Comparison of ENCODE assay signal across 9 cellular contexts in the genomic region with DNA sequence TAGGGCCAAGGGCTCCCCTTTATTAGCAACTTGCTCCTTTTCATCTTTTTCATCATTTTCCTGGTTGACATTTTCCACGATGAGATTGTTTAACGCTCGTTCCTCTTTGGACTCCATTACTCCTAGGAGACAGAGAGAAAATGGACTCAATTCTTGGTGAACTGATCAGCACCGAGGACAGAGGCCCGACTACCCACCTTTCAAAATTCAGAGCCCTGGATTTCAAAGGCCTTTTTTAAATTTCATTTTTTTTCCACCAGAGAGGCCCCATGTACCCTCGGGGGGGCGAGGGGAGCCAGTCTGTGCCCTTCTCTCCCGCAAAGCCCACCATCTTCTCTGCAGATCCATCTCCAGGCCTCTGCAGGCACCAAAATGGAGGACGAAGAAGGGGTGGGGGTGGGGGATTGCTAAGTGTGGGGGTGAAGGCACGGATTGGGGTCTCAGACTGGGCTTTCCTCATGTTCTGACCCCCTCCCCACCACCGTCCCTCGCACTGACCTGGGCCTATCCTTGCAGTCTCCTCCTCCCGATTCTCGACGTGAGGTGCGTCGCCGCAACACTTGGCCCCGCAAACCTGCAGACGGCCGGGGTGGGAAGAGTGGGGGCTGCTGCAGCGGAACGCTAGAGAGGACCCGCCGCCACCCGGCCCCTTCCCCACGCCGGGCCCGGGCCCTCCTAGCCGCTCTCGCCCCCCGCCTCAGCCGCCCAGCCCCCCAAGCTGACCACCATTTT. TPM values are rescaled to one million over a fixed set of nuclear protein-coding genes. Genes with fewer than 3 reads are reported as not detected.
DNase-seq lines count a peak whose midpoint lies in the region; ATAC-seq and TF ChIP-seq lines count a peak whose summit lies in the region.
"Had no signal": no experiment of that assay in that cellular context is flagged by ENCODE, and none has a peak within 500 bp of the region (broad histone marks: within the 10 kb centered on the region; RNA-seq: fewer than 3 reads in every experiment).

No MANE protein-coding gene starts in this region.

- intact Hi-C loops in gastrocnemius medialis (cut with DNase I; ENCODE audit: low total_unique reads): no loop called here

- H3K4me2 ChIP-seq in GM23248 (ENCODE audit: unreplicated experiment) (peak overlapping the region; percentile 61), SK-N-SH (peak overlapping the region; percentile 68; the same call in 1 of the 2 replicates)

- H3K79me2 ChIP-seq in GM23248 (ENCODE audit: insufficient read depth): no peaks in the 10 kb centered on the region
- H3K79me2 ChIP-seq in SK-N-SH (ENCODE audit: insufficient read depth): no peaks in the 10 kb centered on the region

- no peaks in the 10 kb centered on the region for H3K36me3 ChIP-seq in GM23248 (ENCODE audit: low read depth)
- H3K36me3 ChIP-seq in SK-N-SH (replicated peaks in 1 of 2; ENCODE audit: control insufficient read depth in 1 of 2, insufficient read depth in 2 of 2, low read length in 1 of 2): no peaks in the 10 kb centered on the region
- no peaks in the 10 kb centered on the region for H3K36me3 ChIP-seq in gastroesophageal sphincter
- H3K36me3 ChIP-seq in gastrocnemius medialis: no peaks in the 10 kb centered on the region

- no peaks in the 10 kb centered on the region for H3F3A ChIP-seq in GM23248 (ENCODE audit: insufficient read depth)
- H3F3A ChIP-seq in SK-N-SH (replicated peaks; ENCODE audit: insufficient read depth): no peaks in the 10 kb centered on the region

- no peak for ATAC-seq in gastroesophageal sphincter
- ATAC-seq in gastrocnemius medialis: no peak
- ATAC-seq in GM18511 (IDR thresholded peaks at IDR 0.05; ENCODE audit: unreplicated experiment): no peak
- no peak for ATAC-seq in GM21737 (IDR thresholded peaks at IDR 0.05; ENCODE audit: unreplicated experiment)
- ATAC-seq in GM18498 (IDR thresholded peaks at IDR 0.05; ENCODE audit: unreplicated experiment): no peak

- no peaks in the 10 kb centered on the region for H3K4me1 ChIP-seq in GM23248 (ENCODE audit: insufficient read depth)
- peaks cover 0 to 3% of the 10 kb centered on the region in 2 experiments; a peak in 1 of 4 replicates for H3K4me1 ChIP-seq in SK-N-SH (ENCODE audit: control insufficient read depth in 1 of 2, insufficient read depth in 2 of 2, low read depth in 1 of 2, low read length in 1 of 2)
- H3K4me1 ChIP-seq in gastroesophageal sphincter: peaks cover 0 to 11% (median 0%) of the 10 kb centered on the region in 3 donors
- H3K4me1 ChIP-seq in gastrocnemius medialis: no peaks in the 10 kb centered on the region

- POLR2A ChIA-PET in SK-N-SH (lab: Yijun Ruan, JAX): interaction anchor here (0.6 to 2.0 kb wide), 4 partner anchors 20 to 95 kb away, joined by 3 to 6 read pairs (median 3); partner anchors contain the start of genes BEX3, TCEAL7 and TCEAL9

- TF ChIP-seq RAD21 in SK-N-SH (IDR thresholded peaks at IDR 0.05; ENCODE audit: low read length): no peak

- no peaks in the 10 kb centered on the region for H3K9me3 ChIP-seq in GM23248 (ENCODE audit: low read depth)
- H3K9me3 ChIP-seq in SK-N-SH: no peaks in the 10 kb centered on the region
- H3K9me3 ChIP-seq in gastroesophageal sphincter: no peaks in the 10 kb centered on the region
- H3K9me3 ChIP-seq in gastrocnemius medialis: no peaks in the 10 kb centered on the region

- peak overlapping the region; percentile 62; the same call in 1 of the 2 replicates for H2AFZ ChIP-seq in GM23248
- peak overlapping the region; percentile 71; the same call in 1 of the 2 replicates for H2AFZ ChIP-seq in SK-N-SH (ENCODE audit: low read depth)

- H3K4me3 ChIP-seq in GM23248: peak overlapping the region; percentile 52; the same call in 1 of the 2 replicates
- H3K4me3 ChIP-seq in SK-N-SH (ENCODE audit: low read depth in 2 of 2, low read length in 1 of 2): peak overlapping the region; percentile 57 to 62
- peak overlapping the region; percentile 8 to 59 for H3K4me3 ChIP-seq in gastroesophageal sphincter
- H3K4me3 ChIP-seq in gastrocnemius medialis: peak overlapping the region; percentile 37 to 51 (median 44)

- no peak for DNase-seq in GM23248
- DNase-seq in SK-N-SH: peak; percentile 56
- DNase-seq in gastrocnemius medialis: no peak
- DNase-seq in GM20000 (ENCODE audit: low spot score): no peak

- 29 to 55% methylated on average over 5 to 19 of the region's 33 CpGs for WGBS in GM23248 (ENCODE audit: low coverage in 1 of 2, low lambda C conversion rate in 2 of 2, missing lambda C conversion rate in 2 of 2), 2 experiments
- 38% methylated on average over 14 of the region's 33 CpGs for WGBS in SK-N-SH (ENCODE audit: low lambda C conversion rate)
- WGBS in gastroesophageal sphincter (ENCODE audit: low coverage in 1 of 2), 2 donors: 68 to 83% methylated on average over 1 to 6 of the region's 33 CpGs

- no peaks in the 10 kb centered on the region for H4K20me1 ChIP-seq in GM23248 (ENCODE audit: insufficient read depth)
- no peaks in the 10 kb centered on the region for H4K20me1 ChIP-seq in SK-N-SH (ENCODE audit: insufficient read depth)

- H3K27me3 ChIP-seq in GM23248 (replicated peaks; ENCODE audit: insufficient read depth): no peaks in the 10 kb centered on the region
- peaks cover 4% of the 10 kb centered on the region for H3K27me3 ChIP-seq in SK-N-SH (ENCODE audit: insufficient read depth)
- H3K27me3 ChIP-seq in gastroesophageal sphincter: peaks cover 11% of the 10 kb centered on the region
- H3K27me3 ChIP-seq in gastrocnemius medialis: peaks cover 0 to 24% (median 0%) of the 10 kb centered on the region in 3 donors

- CTCF ChIA-PET in SK-N-SH (lab: Yijun Ruan, JAX): no interaction called here

- in situ Hi-C loops in GM23248 (cut with MboI): no loop called here
- in situ Hi-C loops in gastrocnemius medialis (cut with MboI; ENCODE audit: low sequenced_read_pairs in 4 of 4): no loop called here

- TF ChIP-seq EP300 in SK-N-SH (IDR thresholded peaks at IDR 0.05; ENCODE audit: borderline replicate concordance in 1 of 2, low read depth in 1 of 2, low read length in 1 of 2): no peak
- no peak for TF ChIP-seq EP300 in gastroesophageal sphincter (IDR thresholded peaks at IDR 0.05)

- TF ChIP-seq POLR2A in gastroesophageal sphincter (IDR thresholded peaks at IDR 0.05) (no peak), gastrocnemius medialis (IDR thresholded peaks at IDR 0.05) (no peak)

- H3K27ac ChIP-seq in GM23248: no peak overlapping the region
- peak overlapping the region in 1 of 2 experiments; percentile 47; a peak in 1 of 4 replicates for H3K27ac ChIP-seq in SK-N-SH (ENCODE audit: low read depth in 2 of 2, low read length in 1 of 2)
- H3K27ac ChIP-seq in gastroesophageal sphincter: peak overlapping the region in 1 of 4 donors; percentile 24
- no peak overlapping the region for H3K27ac ChIP-seq in gastrocnemius medialis

- no peak for TF ChIP-seq CTCF in SK-N-SH (IDR thresholded peaks at IDR 0.05)
- TF ChIP-seq CTCF in gastroesophageal sphincter (IDR thresholded peaks at IDR 0.05): no peak
- TF ChIP-seq CTCF in gastrocnemius medialis (IDR thresholded peaks at IDR 0.05 in 4 of 5, conservative IDR thresholded peaks at IDR 0.05 in 1 of 5): no peak
- TF ChIP-seq CTCF in GM20000 (IDR thresholded peaks at IDR 0.05; ENCODE audit: extremely low read depth, missing control alignments): no peak

- H3K9ac ChIP-seq in GM23248 (no peak overlapping the region), SK-N-SH (no peak overlapping the region)

- no peaks in the 10 kb centered on the region for H3K9me2 ChIP-seq in GM23248 (ENCODE audit: insufficient read depth)
- no peaks in the 10 kb centered on the region for H3K9me2 ChIP-seq in SK-N-SH

TF ChIP-seq in SK-N-SH, 30 proteins besides CTCF, POLR2A, EP300 and RAD21 (continues in another document):
- no peak for TF ChIP-seq TCF12 (IDR thresholded peaks at IDR 0.05)

RNA-seq across cellular contexts. Expression of gene BEX2, which starts 0.8 kb away (rescaled TPM):
- total RNA-seq in GM23248 (2014; rRNA removed; shearing (Covaris generic)): not detected in 2 replicates
- not detected in 2 replicates for polyA plus RNA-seq in GM23248 (2016; fragmentation: Nextera tagmentation; extraction: Ambion mirVana)
- 32.4 and 36.9 TPM in 2 replicates for polyA plus RNA-seq in SK-N-SH (2012; rRNA removed)
- polyA plus RNA-seq in SK-N-SH (2012; cell fraction: cytosol; rRNA removed): 38.4 and 53.8 TPM in 2 replicates
- polyA plus RNA-seq in SK-N-SH (2012; cell fraction: nucleus; rRNA removed): 20.9 and 24.2 TPM in 2 replicates
- 10 to 100 TPM in 1 of 4 donors, 1 to 10 TPM in 3; 2.3 to 24.5 (median 5.4) TPM for total RNA-seq in gastroesophageal sphincter
- total RNA-seq in gastrocnemius medialis: 1 to 10 TPM in 2 of 4 donors, under 1 TPM in 2; 0.42 to 1.5 (median 0.90) TPM

RNA-seq across cellular contexts. Expression of gene TCEAL7, which starts 20.0 kb away (rescaled TPM):
- 8.0 and 17.1 TPM in 2 replicates for total RNA-seq in GM23248 (2014; rRNA removed; shearing (Covaris generic))
- polyA plus RNA-seq in GM23248 (2016; fragmentation: Nextera tagmentation; extraction: Ambion mirVana) (21.8 and 21.9 TPM in 2 replicates), SK-N-SH (2012; rRNA removed) (20.2 and 26.0 TPM in 2 replicates)
- 32.6 and 45.2 TPM in 2 replicates for polyA plus RNA-seq in SK-N-SH (2012; cell fraction: cytosol; rRNA removed)
- 6.6 and 13.5 TPM in 2 replicates for polyA plus RNA-seq in SK-N-SH (2012; cell fraction: nucleus; rRNA removed)
- total RNA-seq in gastroesophageal sphincter (10 to 100 TPM in 3 of 4 donors, 1 to 10 TPM in 1; 10.0 to 20.5 (median 13.6) TPM), gastrocnemius medialis (1 to 10 TPM in 3 of 4 donors, not detected in 1; 1.1 to 1.9 (median 1.7) TPM)

RNA-seq across cellular contexts. Expression of gene TCEAL5, which starts 33.5 kb away (rescaled TPM):
- total RNA-seq in GM23248 (2014; rRNA removed; shearing (Covaris generic)): not detected in 2 replicates
- polyA plus RNA-seq in GM23248 (2016; fragmentation: Nextera tagmentation; extraction: Ambion mirVana) (not detected in 2 replicates), SK-N-SH (2012; rRNA removed) (0.43 and 0.45 TPM in 2 replicates)
- polyA plus RNA-seq in SK-N-SH (2012; cell fraction: cytosol; rRNA removed): 1.1 and 1.5 TPM in 2 replicates
- polyA plus RNA-seq in SK-N-SH (2012; cell fraction: nucleus; rRNA removed): 0.10 TPM in 1 of 2 replicates, not detected in the other
- total RNA-seq in gastroesophageal sphincter (under 1 TPM in 2 of 4 donors, not detected in 2; 0.54 to 0.92 TPM), gastrocnemius medialis (not detected)
- total RNA-seq: M059J had no signal

RNA-seq across cellular contexts. Expression of gene TCEAL9, which starts 46.3 kb away (rescaled TPM):
- total RNA-seq in GM23248 (2014; rRNA removed; shearing (Covaris generic)): 86.4 and 107 TPM in 2 replicates
- polyA plus RNA-seq in GM23248 (2016; fragmentation: Nextera tagmentation; extraction: Ambion mirVana) (188 and 192 TPM in 2 replicates), SK-N-SH (2012; rRNA removed) (27.7 and 29.5 TPM in 2 replicates)
- polyA plus RNA-seq in SK-N-SH (2012; cell fraction: cytosol; rRNA removed): 46.4 and 99.7 TPM in 2 replicates
- polyA plus RNA-seq in SK-N-SH (2012; cell fraction: nucleus; rRNA removed): 13.1 and 20.9 TPM in 2 replicates
- total RNA-seq in gastroesophageal sphincter (10 to 100 TPM; 52.9 to 86.7 (median 78.3) TPM), gastrocnemius medialis (10 to 100 TPM in 1 of 4 donors, 1 to 10 TPM in 3; 2.0 to 10.4 (median 6.5) TPM)

RNA-seq across cellular contexts. Expression of gene TCEAL8, which starts 55.1 kb away (rescaled TPM):
- total RNA-seq in GM23248 (2014; rRNA removed; shearing (Covaris generic)): 87.3 and 97.7 TPM in 2 replicates
- polyA plus RNA-seq in GM23248 (2016; fragmentation: Nextera tagmentation; extraction: Ambion mirVana): 104 TPM in 2 replicates
- polyA plus RNA-seq in SK-N-SH (2012; rRNA removed): 36.5 and 43.5 TPM in 2 replicates
- polyA plus RNA-seq in SK-N-SH (2012; cell fraction: cytosol; rRNA removed): 64.4 and 99.4 TPM in 2 replicates
- 5.3 and 14.1 TPM in 2 replicates for polyA plus RNA-seq in SK-N-SH (2012; cell fraction: nucleus; rRNA removed)
- 10 to 100 TPM; 48.9 to 84.0 (median 64.4) TPM for total RNA-seq in gastroesophageal sphincter
- total RNA-seq in gastrocnemius medialis: 10 to 100 TPM in 3 of 4 donors, 1 to 10 TPM in 1; 9.2 to 10.6 (median 10.2) TPM
